In the genomic region with DNA sequence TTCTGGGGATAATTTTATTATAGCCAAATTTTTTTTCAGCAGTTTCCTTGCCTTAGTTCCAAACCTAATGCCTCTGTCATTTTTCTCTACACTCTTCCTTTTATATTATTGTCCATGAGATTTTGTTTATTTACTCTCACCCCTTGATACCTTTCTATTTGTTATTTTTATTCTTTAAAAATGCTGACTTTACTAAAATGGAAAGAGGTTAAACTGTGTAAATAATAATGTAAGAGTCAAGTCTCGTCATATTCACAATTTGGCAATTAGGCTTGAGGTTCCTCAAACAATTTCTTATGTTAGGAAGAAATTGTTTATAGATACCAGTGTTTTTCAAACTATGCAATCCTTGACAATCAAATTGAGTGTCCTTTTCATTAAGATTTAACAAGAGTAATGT, we compare ENCODE assay signal across 2 cellular contexts.
TF ChIP-seq lines count a peak whose summit lies in the region.

No MANE protein-coding gene starts in this region.

TF ChIP-seq in HepG2, 621 proteins besides CTCF, POLR2A, EP300 and RAD21 (continued from another document):
- TF ChIP-seq MAFK (conservative IDR thresholded peaks at IDR 0.05 in 1 of 2, IDR thresholded peaks at IDR 0.05 in 1 of 2; ENCODE audit: low read length in 2 of 2) = peak; percentile 84 to 95
- TF ChIP-seq NAIF1 (CRISPR knock-in tag; IDR thresholded peaks at IDR 0.05; ENCODE audit: borderline replicate concordance) = no peak

TF ChIP-seq in K562, 482 proteins besides CTCF, POLR2A, EP300 and RAD21 (continued from another document):
- TF ChIP-seq, protein P1, sequence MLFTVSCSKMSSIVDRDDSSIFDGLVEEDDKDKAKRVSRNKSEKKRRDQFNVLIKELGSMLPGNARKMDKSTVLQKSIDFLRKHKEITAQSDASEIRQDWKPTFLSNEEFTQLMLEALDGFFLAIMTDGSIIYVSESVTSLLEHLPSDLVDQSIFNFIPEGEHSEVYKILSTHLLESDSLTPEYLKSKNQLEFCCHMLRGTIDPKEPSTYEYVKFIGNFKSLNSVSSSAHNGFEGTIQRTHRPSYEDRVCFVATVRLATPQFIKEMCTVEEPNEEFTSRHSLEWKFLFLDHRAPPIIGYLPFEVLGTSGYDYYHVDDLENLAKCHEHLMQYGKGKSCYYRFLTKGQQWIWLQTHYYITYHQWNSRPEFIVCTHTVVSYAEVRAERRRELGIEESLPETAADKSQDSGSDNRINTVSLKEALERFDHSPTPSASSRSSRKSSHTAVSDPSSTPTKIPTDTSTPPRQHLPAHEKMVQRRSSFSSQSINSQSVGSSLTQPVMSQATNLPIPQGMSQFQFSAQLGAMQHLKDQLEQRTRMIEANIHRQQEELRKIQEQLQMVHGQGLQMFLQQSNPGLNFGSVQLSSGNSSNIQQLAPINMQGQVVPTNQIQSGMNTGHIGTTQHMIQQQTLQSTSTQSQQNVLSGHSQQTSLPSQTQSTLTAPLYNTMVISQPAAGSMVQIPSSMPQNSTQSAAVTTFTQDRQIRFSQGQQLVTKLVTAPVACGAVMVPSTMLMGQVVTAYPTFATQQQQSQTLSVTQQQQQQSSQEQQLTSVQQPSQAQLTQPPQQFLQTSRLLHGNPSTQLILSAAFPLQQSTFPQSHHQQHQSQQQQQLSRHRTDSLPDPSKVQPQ (CRISPR knock-in tag; IDR thresholded peaks at IDR 0.05; ENCODE audit: borderline replicate concordance) = no peak
- TF ChIP-seq MAFF (IDR thresholded peaks at IDR 0.05; ENCODE audit: low read length) (peak; percentile 77), ZNF316 (IDR thresholded peaks at IDR 0.05) (peak; percentile 91), FOXK2 (conservative IDR thresholded peaks at IDR 0.05 in 1 of 2, IDR thresholded peaks at IDR 0.05 in 1 of 2; ENCODE audit: low read depth in 2 of 2) (no peak), ELF1 (tag; IDR thresholded peaks at IDR 0.05) (no peak), NFE2L1 (tag; IDR thresholded peaks at IDR 0.05; ENCODE audit: borderline replicate concordance, low read depth) (no peak), MAFG (tag; conservative IDR thresholded peaks at IDR 0.05) (peak; percentile 78), CXXC5 (CRISPR knock-in tag; IDR thresholded peaks at IDR 0.05) (no peak), STAG1 (CRISPR knock-in tag; IDR thresholded peaks at IDR 0.05; ENCODE audit: borderline replicate concordance) (no peak), MAFK (IDR thresholded peaks at IDR 0.05; ENCODE audit: low read length) (peak; percentile 81), FOSL1 (tag; conservative IDR thresholded peaks at IDR 0.05) (no peak), CREM (IDR thresholded peaks at IDR 0.05; ENCODE audit: low read depth) (no peak), RHOXF2B (CRISPR knock-in tag; conservative IDR thresholded peaks at IDR 0.05) (no peak), RBBP5 (IDR thresholded peaks at IDR 0.05; ENCODE audit: borderline replicate concordance, insufficient read depth, low read length, poor library complexity, severe bottlenecking) (no peak), NFRKB (IDR thresholded peaks at IDR 0.05; ENCODE audit: low read depth) (no peak), MEF2A (IDR thresholded peaks at IDR 0.05; ENCODE audit: control insufficient read depth, low read depth, low read length) (no peak), ZNF124 (CRISPR knock-in tag; IDR thresholded peaks at IDR 0.05) (no peak), E2F3 (CRISPR knock-in tag; IDR thresholded peaks at IDR 0.05) (no peak), C11orf30 (IDR thresholded peaks at IDR 0.05; ENCODE audit: low read depth) (peak; percentile 82), ZNF165 (CRISPR knock-in tag; IDR thresholded peaks at IDR 0.05; ENCODE audit: borderline replicate concordance) (no peak), DACH1 (IDR thresholded peaks at IDR 0.05; ENCODE audit: partially characterized antibody) (no peak), GTF2A2 (tag; IDR thresholded peaks at IDR 0.05) (no peak), EHMT2 (IDR thresholded peaks at IDR 0.05) (no peak), PTBP1 (IDR thresholded peaks at IDR 0.05; ENCODE audit: low read depth, low read length) (no peak), CCAR2 (IDR thresholded peaks at IDR 0.05; ENCODE audit: low read depth, low read length) (no peak), ZNF445 (CRISPR knock-in tag; IDR thresholded peaks at IDR 0.05; ENCODE audit: low read depth) (no peak)
- TF ChIP-seq, protein P2, sequence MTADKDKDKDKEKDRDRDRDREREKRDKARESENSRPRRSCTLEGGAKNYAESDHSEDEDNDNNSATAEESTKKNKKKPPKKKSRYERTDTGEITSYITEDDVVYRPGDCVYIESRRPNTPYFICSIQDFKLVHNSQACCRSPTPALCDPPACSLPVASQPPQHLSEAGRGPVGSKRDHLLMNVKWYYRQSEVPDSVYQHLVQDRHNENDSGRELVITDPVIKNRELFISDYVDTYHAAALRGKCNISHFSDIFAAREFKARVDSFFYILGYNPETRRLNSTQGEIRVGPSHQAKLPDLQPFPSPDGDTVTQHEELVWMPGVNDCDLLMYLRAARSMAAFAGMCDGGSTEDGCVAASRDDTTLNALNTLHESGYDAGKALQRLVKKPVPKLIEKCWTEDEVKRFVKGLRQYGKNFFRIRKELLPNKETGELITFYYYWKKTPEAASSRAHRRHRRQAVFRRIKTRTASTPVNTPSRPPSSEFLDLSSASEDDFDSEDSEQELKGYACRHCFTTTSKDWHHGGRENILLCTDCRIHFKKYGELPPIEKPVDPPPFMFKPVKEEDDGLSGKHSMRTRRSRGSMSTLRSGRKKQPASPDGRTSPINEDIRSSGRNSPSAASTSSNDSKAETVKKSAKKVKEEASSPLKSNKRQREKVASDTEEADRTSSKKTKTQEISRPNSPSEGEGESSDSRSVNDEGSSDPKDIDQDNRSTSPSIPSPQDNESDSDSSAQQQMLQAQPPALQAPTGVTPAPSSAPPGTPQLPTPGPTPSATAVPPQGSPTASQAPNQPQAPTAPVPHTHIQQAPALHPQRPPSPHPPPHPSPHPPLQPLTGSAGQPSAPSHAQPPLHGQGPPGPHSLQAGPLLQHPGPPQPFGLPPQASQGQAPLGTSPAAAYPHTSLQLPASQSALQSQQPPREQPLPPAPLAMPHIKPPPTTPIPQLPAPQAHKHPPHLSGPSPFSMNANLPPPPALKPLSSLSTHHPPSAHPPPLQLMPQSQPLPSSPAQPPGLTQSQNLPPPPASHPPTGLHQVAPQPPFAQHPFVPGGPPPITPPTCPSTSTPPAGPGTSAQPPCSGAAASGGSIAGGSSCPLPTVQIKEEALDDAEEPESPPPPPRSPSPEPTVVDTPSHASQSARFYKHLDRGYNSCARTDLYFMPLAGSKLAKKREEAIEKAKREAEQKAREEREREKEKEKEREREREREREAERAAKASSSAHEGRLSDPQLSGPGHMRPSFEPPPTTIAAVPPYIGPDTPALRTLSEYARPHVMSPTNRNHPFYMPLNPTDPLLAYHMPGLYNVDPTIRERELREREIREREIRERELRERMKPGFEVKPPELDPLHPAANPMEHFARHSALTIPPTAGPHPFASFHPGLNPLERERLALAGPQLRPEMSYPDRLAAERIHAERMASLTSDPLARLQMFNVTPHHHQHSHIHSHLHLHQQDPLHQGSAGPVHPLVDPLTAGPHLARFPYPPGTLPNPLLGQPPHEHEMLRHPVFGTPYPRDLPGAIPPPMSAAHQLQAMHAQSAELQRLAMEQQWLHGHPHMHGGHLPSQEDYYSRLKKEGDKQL (CRISPR knock-in tag; IDR thresholded peaks at IDR 0.05; ENCODE audit: borderline replicate concordance) = no peak
- TF ChIP-seq, protein P3, sequence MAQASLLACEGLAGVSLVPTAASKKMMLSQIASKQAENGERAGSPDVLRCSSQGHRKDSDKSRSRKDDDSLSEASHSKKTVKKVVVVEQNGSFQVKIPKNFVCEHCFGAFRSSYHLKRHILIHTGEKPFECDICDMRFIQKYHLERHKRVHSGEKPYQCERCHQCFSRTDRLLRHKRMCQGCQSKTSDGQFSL (CRISPR knock-in tag; IDR thresholded peaks at IDR 0.05) = no peak
- TF ChIP-seq, protein P3 (tag; IDR thresholded peaks at IDR 0.05) = no peak
- TF ChIP-seq, protein P4, sequence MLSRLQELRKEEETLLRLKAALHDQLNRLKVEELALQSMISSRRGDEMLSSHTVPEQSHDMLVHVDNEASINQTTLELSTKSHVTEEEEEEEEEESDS (CRISPR knock-in tag; IDR thresholded peaks at IDR 0.05) = no peak
- TF ChIP-seq, protein P5, sequence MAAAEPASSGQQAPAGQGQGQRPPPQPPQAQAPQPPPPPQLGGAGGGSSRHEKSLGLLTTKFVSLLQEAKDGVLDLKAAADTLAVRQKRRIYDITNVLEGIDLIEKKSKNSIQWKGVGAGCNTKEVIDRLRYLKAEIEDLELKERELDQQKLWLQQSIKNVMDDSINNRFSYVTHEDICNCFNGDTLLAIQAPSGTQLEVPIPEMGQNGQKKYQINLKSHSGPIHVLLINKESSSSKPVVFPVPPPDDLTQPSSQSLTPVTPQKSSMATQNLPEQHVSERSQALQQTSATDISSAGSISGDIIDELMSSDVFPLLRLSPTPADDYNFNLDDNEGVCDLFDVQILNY (CRISPR knock-in tag; IDR thresholded peaks at IDR 0.05) = no peak
- TF ChIP-seq, protein P6, sequence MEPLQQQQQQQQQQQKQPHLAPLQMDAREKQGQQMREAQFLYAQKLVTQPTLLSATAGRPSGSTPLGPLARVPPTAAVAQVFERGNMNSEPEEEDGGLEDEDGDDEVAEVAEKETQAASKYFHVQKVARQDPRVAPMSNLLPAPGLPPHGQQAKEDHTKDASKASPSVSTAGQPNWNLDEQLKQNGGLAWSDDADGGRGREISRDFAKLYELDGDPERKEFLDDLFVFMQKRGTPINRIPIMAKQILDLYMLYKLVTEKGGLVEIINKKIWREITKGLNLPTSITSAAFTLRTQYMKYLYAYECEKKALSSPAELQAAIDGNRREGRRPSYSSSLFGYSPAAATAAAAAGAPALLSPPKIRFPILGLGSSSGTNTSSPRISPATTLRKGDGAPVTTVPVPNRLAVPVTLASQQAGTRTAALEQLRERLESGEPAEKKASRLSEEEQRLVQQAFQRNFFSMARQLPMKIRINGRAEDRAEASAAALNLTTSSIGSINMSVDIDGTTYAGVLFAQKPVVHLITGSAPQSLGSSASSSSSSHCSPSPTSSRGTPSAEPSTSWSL (CRISPR knock-in tag; IDR thresholded peaks at IDR 0.05; ENCODE audit: borderline replicate concordance) = no peak
- TF ChIP-seq, protein P7, sequence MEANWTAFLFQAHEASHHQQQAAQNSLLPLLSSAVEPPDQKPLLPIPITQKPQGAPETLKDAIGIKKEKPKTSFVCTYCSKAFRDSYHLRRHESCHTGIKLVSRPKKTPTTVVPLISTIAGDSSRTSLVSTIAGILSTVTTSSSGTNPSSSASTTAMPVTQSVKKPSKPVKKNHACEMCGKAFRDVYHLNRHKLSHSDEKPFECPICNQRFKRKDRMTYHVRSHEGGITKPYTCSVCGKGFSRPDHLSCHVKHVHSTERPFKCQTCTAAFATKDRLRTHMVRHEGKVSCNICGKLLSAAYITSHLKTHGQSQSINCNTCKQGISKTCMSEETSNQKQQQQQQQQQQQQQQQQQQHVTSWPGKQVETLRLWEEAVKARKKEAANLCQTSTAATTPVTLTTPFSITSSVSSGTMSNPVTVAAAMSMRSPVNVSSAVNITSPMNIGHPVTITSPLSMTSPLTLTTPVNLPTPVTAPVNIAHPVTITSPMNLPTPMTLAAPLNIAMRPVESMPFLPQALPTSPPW (CRISPR knock-in tag; IDR thresholded peaks at IDR 0.05) = no peak
- TF ChIP-seq, protein P8, sequence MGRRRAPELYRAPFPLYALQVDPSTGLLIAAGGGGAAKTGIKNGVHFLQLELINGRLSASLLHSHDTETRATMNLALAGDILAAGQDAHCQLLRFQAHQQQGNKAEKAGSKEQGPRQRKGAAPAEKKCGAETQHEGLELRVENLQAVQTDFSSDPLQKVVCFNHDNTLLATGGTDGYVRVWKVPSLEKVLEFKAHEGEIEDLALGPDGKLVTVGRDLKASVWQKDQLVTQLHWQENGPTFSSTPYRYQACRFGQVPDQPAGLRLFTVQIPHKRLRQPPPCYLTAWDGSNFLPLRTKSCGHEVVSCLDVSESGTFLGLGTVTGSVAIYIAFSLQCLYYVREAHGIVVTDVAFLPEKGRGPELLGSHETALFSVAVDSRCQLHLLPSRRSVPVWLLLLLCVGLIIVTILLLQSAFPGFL (CRISPR knock-in tag; IDR thresholded peaks at IDR 0.05) = no peak
- TF ChIP-seq, protein P9, sequence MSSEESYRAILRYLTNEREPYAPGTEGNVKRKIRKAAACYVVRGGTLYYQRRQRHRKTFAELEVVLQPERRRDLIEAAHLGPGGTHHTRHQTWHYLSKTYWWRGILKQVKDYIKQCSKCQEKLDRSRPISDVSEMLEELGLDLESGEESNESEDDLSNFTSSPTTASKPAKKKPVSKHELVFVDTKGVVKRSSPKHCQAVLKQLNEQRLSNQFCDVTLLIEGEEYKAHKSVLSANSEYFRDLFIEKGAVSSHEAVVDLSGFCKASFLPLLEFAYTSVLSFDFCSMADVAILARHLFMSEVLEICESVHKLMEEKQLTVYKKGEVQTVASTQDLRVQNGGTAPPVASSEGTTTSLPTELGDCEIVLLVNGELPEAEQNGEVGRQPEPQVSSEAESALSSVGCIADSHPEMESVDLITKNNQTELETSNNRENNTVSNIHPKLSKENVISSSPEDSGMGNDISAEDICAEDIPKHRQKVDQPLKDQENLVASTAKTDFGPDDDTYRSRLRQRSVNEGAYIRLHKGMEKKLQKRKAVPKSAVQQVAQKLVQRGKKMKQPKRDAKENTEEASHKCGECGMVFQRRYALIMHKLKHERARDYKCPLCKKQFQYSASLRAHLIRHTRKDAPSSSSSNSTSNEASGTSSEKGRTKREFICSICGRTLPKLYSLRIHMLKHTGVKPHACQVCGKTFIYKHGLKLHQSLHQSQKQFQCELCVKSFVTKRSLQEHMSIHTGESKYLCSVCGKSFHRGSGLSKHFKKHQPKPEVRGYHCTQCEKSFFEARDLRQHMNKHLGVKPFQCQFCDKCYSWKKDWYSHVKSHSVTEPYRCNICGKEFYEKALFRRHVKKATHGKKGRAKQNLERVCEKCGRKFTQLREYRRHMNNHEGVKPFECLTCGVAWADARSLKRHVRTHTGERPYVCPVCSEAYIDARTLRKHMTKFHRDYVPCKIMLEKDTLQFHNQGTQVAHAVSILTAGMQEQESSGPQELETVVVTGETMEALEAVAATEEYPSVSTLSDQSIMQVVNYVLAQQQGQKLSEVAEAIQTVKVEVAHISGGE (CRISPR knock-in tag; IDR thresholded peaks at IDR 0.05) = no peak
